ENCODE assay signal across 22 cellular contexts in the genomic region with DNA sequence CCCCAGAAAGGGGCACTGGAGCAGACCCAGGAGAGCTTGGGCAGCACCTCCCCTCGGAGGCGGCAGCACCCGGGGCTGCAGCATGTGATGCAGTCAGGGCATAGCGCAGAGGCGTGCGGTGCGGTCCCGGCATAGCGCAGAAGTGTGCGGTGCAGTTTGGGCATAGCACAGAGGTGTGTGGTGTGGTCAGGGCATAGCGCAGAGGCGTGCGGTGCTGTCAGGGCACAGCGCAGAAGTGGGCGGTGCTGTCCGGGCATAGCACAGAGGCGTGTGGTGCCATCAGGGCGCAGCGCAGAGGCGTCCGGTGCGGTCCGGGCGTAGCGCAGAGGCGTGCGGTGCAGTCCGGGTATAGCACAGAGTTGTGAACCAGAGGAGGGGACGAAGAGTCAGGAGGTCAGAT. TPM values are rescaled to one million over a fixed set of nuclear protein-coding genes. Genes with fewer than 3 reads are reported as not detected.
DNase-seq lines count a peak whose midpoint lies in the region; ATAC-seq and TF ChIP-seq lines count a peak whose summit lies in the region.
"Had no signal": no experiment of that assay in that cellular context is flagged by ENCODE, and none has a peak within 500 bp of the region (broad histone marks: within the 10 kb centered on the region; RNA-seq: fewer than 3 reads in every experiment).

No MANE protein-coding gene starts in this region.

- no peak overlapping the region for H2AFZ ChIP-seq in neural progenitor cell (replicated peaks)
- H2AFZ ChIP-seq: GM23338 had no signal

- H3K4me3 ChIP-seq in right cardiac atrium (ENCODE audit: low read length), result no peak overlapping the region
- H3K4me3 ChIP-seq in left ventricle myocardium inferior, result no peak overlapping the region
- H3K4me3 ChIP-seq in neural progenitor cell, result no peak overlapping the region
- H3K4me3 ChIP-seq: BLaER1 treated with 17β-estradiol and CSF1 and Interleukin-3, amounts not matched to agents 10 nM and 100 nM; GM23338 had no signal

- H3F3A ChIP-seq in neural progenitor cell (ENCODE audit: low read depth), result peaks cover 18% of the 10 kb centered on the region

- DNase-seq in right cardiac atrium (peak in 2 of 3 donors; percentile 25 to 26), left ventricle myocardium inferior (no peak), chondrocyte (ENCODE audit: low spot score) (peak; percentile 79), neural progenitor cell (ENCODE audit: low spot score) (no peak), NCI-H510A (lab: John Stamatoyannopoulos, UW) (no peak)
- no peak for DNase-seq in effector CD8-positive, alpha-beta T cell (lab: John Stamatoyannopoulos, UW)
- DNase-seq: AML-193; CD4-positive, alpha-beta memory T cell; COR-L47; HCEC 1CT; KBM-7; MV-4-11; NCI-H1105; NCI-H1436 treated with DMSO at 0.1 percent for 48 hours; NCI-H187 treated with DMSO at 0.1 percent for 48 hours; NCI-H446; NCI-H526; RPMI8226; SHP77 had no signal

- H3K4me2 ChIP-seq in neural progenitor cell, result peak overlapping the region; percentile 72
- H3K4me2 ChIP-seq: BLaER1 treated with 17β-estradiol and CSF1 and Interleukin-3, amounts not matched to agents 10 nM and 100 nM had no signal

- H3K4me3 Mint-ChIP-seq in chondrocyte (ENCODE audit: unreplicated experiment) (no peak overlapping the region), neural progenitor cell (no peak overlapping the region)
- H3K4me3 Mint-ChIP-seq: CD4-positive, alpha-beta memory T cell; GM23338 had no signal

- H3K9me3 ChIP-seq in right cardiac atrium (ENCODE audit: control insufficient read depth, low read length) (no peaks in the 10 kb centered on the region), left ventricle myocardium inferior (replicated peaks) (no peaks in the 10 kb centered on the region), neural progenitor cell (ENCODE audit: low read depth) (no peaks in the 10 kb centered on the region)
- H3K9me3 ChIP-seq: BLaER1 treated with 17β-estradiol and CSF1 and Interleukin-3, amounts not matched to agents 10 nM and 100 nM had no signal

- H3K27ac Mint-ChIP-seq in chondrocyte (ENCODE audit: unreplicated experiment) (no peak overlapping the region), neural progenitor cell (no peak overlapping the region)
- H3K27ac Mint-ChIP-seq: CD4-positive, alpha-beta memory T cell; GM23338 had no signal

- intact Hi-C loops in right cardiac atrium (cut with DNase I) (no loop called here), left ventricle myocardium inferior (cut with micrococcal nuclease) (no loop called here)

- H3K36me3 ChIP-seq in left ventricle myocardium inferior (no peaks in the 10 kb centered on the region), neural progenitor cell (no peaks in the 10 kb centered on the region)
- H3K36me3 ChIP-seq: BLaER1 treated with 17β-estradiol and CSF1 and Interleukin-3, amounts not matched to agents 10 nM and 100 nM had no signal

- no peaks in the 10 kb centered on the region for H3K4me1 Mint-ChIP-seq in chondrocyte (ENCODE audit: low read depth)
- peaks cover 31% of the 10 kb centered on the region for H3K4me1 Mint-ChIP-seq in neural progenitor cell
- H3K4me1 Mint-ChIP-seq: CD4-positive, alpha-beta memory T cell had no signal

- H3K27me3 ChIP-seq in right cardiac atrium (ENCODE audit: control insufficient read depth, insufficient read depth), result no peaks in the 10 kb centered on the region
- peaks cover 92% of the 10 kb centered on the region for H3K27me3 ChIP-seq in left ventricle myocardium inferior (ENCODE audit: low read depth)
- no peaks in the 10 kb centered on the region for H3K27me3 ChIP-seq in neural progenitor cell

- no peak for TF ChIP-seq CTCF in left ventricle myocardium inferior (IDR thresholded peaks at IDR 0.05; ENCODE audit: borderline replicate concordance)
- no peak for TF ChIP-seq CTCF in chondrocyte (IDR thresholded peaks at IDR 0.05)
- TF ChIP-seq CTCF in neural progenitor cell (IDR thresholded peaks at IDR 0.05), result no peak

- H3K9ac ChIP-seq in neural progenitor cell, result no peak overlapping the region
- H3K9ac ChIP-seq: BLaER1 treated with 17β-estradiol and CSF1 and Interleukin-3, amounts not matched to agents 10 nM and 100 nM had no signal

- H3K27me3 Mint-ChIP-seq in chondrocyte (ENCODE audit: low read depth) (peaks cover 33% of the 10 kb centered on the region), neural progenitor cell (ENCODE audit: insufficient read depth, low read depth) (peaks cover 35% of the 10 kb centered on the region)

- H3K9me3 Mint-ChIP-seq in chondrocyte (ENCODE audit: low read depth) (no peaks in the 10 kb centered on the region), neural progenitor cell (peaks cover 2% of the 10 kb centered on the region)
- H3K9me3 Mint-ChIP-seq: CD4-positive, alpha-beta memory T cell; GM23338 had no signal

- H3K27ac ChIP-seq in right cardiac atrium (ENCODE audit: low read length), result no peak overlapping the region
- no peak overlapping the region for H3K27ac ChIP-seq in left ventricle myocardium inferior (replicated peaks)
- H3K27ac ChIP-seq in neural progenitor cell, result no peak overlapping the region
- H3K27ac ChIP-seq: BLaER1 treated with 17β-estradiol and CSF1 and Interleukin-3, amounts not matched to agents 10 nM and 100 nM had no signal

- H3K36me3 Mint-ChIP-seq in chondrocyte (ENCODE audit: low read depth), result no peaks in the 10 kb centered on the region
- no peaks in the 10 kb centered on the region for H3K36me3 Mint-ChIP-seq in neural progenitor cell
- H3K36me3 Mint-ChIP-seq: CD4-positive, alpha-beta memory T cell had no signal

- H3K4me1 ChIP-seq in right cardiac atrium (ENCODE audit: control insufficient read depth, insufficient read depth, low read length) (no peaks in the 10 kb centered on the region), left ventricle myocardium inferior (no peaks in the 10 kb centered on the region), neural progenitor cell (peaks cover 27% of the 10 kb centered on the region)
- H3K4me1 ChIP-seq: BLaER1 treated with 17β-estradiol and CSF1 and Interleukin-3, amounts not matched to agents 10 nM and 100 nM had no signal

- ATAC-seq in right cardiac atrium, result peak in 1 of 2 donors; percentile 28
- no peak for ATAC-seq in GM18511 (IDR thresholded peaks at IDR 0.05; ENCODE audit: unreplicated experiment)

- H3K79me2 ChIP-seq in neural progenitor cell (ENCODE audit: low read depth), result no peaks in the 10 kb centered on the region

- WGBS in right cardiac atrium, result 92% methylated on average over 29 of the region's 29 CpGs

- H4K20me1 ChIP-seq in neural progenitor cell (ENCODE audit: low read depth), result no peaks in the 10 kb centered on the region

RNA-seq across cellular contexts. Expression of a gene that starts 42.8 kb away (rescaled TPM):
- total RNA-seq in right cardiac atrium (1 to 10 TPM; 3.0 to 4.6 (median 3.5) TPM), left ventricle myocardium inferior (4.5 TPM), chondrocyte (0.99 to 1.6 TPM (median 1.5 TPM) in 3 replicates), neural progenitor cell (ENCODE audit: low replicate concordance) (2.5 and 12.9 TPM in 2 replicates)
- 4.8 TPM for polyA plus RNA-seq in right cardiac atrium
- total RNA-seq: CD4-positive, alpha-beta memory T cell had no signal
- polyA plus RNA-seq: CD4-positive, alpha-beta memory T cell had no signal

Comparison
In these comparisons a context has a peak if more than half of its experiments do, and no peak if none do; other contexts are left out.
1. DNase-seq: peak in right cardiac atrium (2 of 3) and chondrocyte (single experiment); none in left ventricle myocardium inferior (single experiment), neural progenitor cell (single experiment), effector CD8-positive, alpha-beta T cell (single experiment) and NCI-H510A (single experiment).